8 cellular contexts compared by ENCODE assay signal in genomic region chr14:49861923-49862673, GRCh38. TPM values are rescaled to one million over a fixed set of nuclear protein-coding genes. Genes with fewer than 3 reads are reported as not detected.
A peak's percentile ranks its signal among the peaks of the same experiment; 100 is the strongest.
DNase-seq lines count a peak whose midpoint lies in the region; ATAC-seq and TF ChIP-seq lines count a peak whose summit lies in the region.

No MANE protein-coding gene starts in this region.

- BruUV-seq in IMR-90 (replicated peaks; lab: Mats Ljungman, UMichigan) (no TSS peak), OCI-LY7 (replicated peaks; lab: Mats Ljungman, UMichigan) (no TSS peak)

- peak overlapping the region; percentile 100 for H3K14ac ChIP-seq in IMR-90 (replicated peaks; ENCODE audit: low read depth, low read length)

- H3K27ac ChIP-seq in C4-2B (peak overlapping the region; percentile 74), IMR-90 (ENCODE audit: insufficient read depth, low read length) (peak overlapping the region; percentile 95), OCI-LY7 (ENCODE audit: low read depth, low read length, poor library complexity, severe bottlenecking) (peak overlapping the region; percentile 83), esophagus (ENCODE audit: low read depth in 2 of 2, low read length in 1 of 2) (peak overlapping the region; percentile 94 to 100)

- peak overlapping the region; percentile 98; the same call in 2 of the 3 replicates for H2BK15ac ChIP-seq in IMR-90 (ENCODE audit: low read depth, low read length)

- H3K9me1 ChIP-seq in IMR-90 (ENCODE audit: insufficient read depth, low read length), result peaks cover 3% of the 10 kb centered on the region

- H2AK9ac ChIP-seq in IMR-90 (replicated peaks; ENCODE audit: low read depth, low read length, poor library complexity), result peak overlapping the region; percentile 88

- no peaks in the 10 kb centered on the region for H4K20me1 ChIP-seq in IMR-90 (ENCODE audit: insufficient read depth, low read length)
- H4K20me1 ChIP-seq in OCI-LY7 (ENCODE audit: insufficient read depth, low read length), result no peaks in the 10 kb centered on the region

- H2BK20ac ChIP-seq in IMR-90 (ENCODE audit: low read depth, low read length), result peak overlapping the region; percentile 89; the same call in 1 of the 2 replicates

- H3K4me1 ChIP-seq in IMR-90 (ENCODE audit: control insufficient read depth, insufficient read depth, low read length) (peaks cover 6% of the 10 kb centered on the region), OCI-LY7 (ENCODE audit: insufficient read depth, low read length, poor library complexity, severe bottlenecking) (peaks cover 53% of the 10 kb centered on the region), esophagus (ENCODE audit: control insufficient read depth in 2 of 2, insufficient read depth in 2 of 2, low read length in 1 of 2) (no peaks in the 10 kb centered on the region), mucosa of stomach (ENCODE audit: control insufficient read depth, insufficient read depth, low read length) (peaks cover 9% of the 10 kb centered on the region)

- POLR2A ChIA-PET in IMR-90 (lab: Charles Lee; ENCODE audit: unreplicated experiment), result interaction anchor here (0.5 to 1.6 kb wide), 7 partner anchors 40 to 276 kb away, joined by 3 to 5 read pairs (median 3); partner anchors contain the start of gene RPS29
- POLR2A ChIA-PET in OCI-LY7 (lab: Charles Lee), result interaction anchor here (0.5 to 7.6 kb wide), 29 partner anchors 9 to 627 kb away, joined by 3 to 71 read pairs (median 5); partner anchors contain the start of genes ARF6, KLHDC2, MGAT2 and NEMF

- H3K18ac ChIP-seq in IMR-90 (ENCODE audit: low read depth, low read length), result peak overlapping the region; percentile 99

- in situ Hi-C loops in IMR-90 (cut with MboI; ENCODE audit: low sequenced_read_pairs), result loop anchor here (10.0 kb wide), 1 partner anchor 663 kb away; no protein-coding TSS in a partner anchor

- H3K27me3 ChIP-seq in IMR-90 (ENCODE audit: control insufficient read depth, insufficient read depth, low read length), result no peaks in the 10 kb centered on the region
- H3K27me3 ChIP-seq in esophagus (ENCODE audit: control insufficient read depth in 1 of 2, insufficient read depth in 2 of 2, low read length in 2 of 2), result no peaks in the 10 kb centered on the region
- no peaks in the 10 kb centered on the region for H3K27me3 ChIP-seq in mucosa of stomach (ENCODE audit: control insufficient read depth, insufficient read depth, low read length)

- H2AK5ac ChIP-seq in IMR-90 (ENCODE audit: low read depth, low read length), result peak overlapping the region; percentile 94

- dilution Hi-C loops in IMR-90 (cut with HindIII; ENCODE audit: low sequenced_read_pairs, unreplicated experiment), result loop anchor here (25.0 kb wide), 1 partner anchor 125 kb away; no protein-coding TSS in a partner anchor

- peak overlapping the region; percentile 99 for H3K23ac ChIP-seq in IMR-90 (ENCODE audit: low read depth, low read length)

- H3K4me3 ChIP-seq in IMR-90 (ENCODE audit: insufficient read depth, low read depth, low read length), result peak overlapping the region; percentile 60
- peak overlapping the region; percentile 75 for H3K4me3 ChIP-seq in OCI-LY7 (ENCODE audit: low read depth, low read length, poor library complexity, severe bottlenecking)
- H3K4me3 ChIP-seq in esophagus (ENCODE audit: low read depth in 1 of 2, low read length in 2 of 2), result peak overlapping the region; percentile 57 to 62
- H3K4me3 ChIP-seq in mucosa of stomach (ENCODE audit: low read length), result peak overlapping the region; percentile 100

- peak overlapping the region; percentile 99 for H3K4ac ChIP-seq in IMR-90 (ENCODE audit: low read depth, low read length)

- H2BK120ac ChIP-seq in IMR-90 (ENCODE audit: low read depth, low read length), result peak overlapping the region; percentile 98

- H3K79me2 ChIP-seq in OCI-LY7 (ENCODE audit: insufficient read depth, low read depth, low read length), result peaks cover 8% of the 10 kb centered on the region; the same call in 1 of the 2 replicates

- H3K9ac ChIP-seq in IMR-90 (ENCODE audit: low read depth, low read length) (peak overlapping the region; percentile 99), mucosa of stomach (ENCODE audit: low read length) (peak overlapping the region; percentile 100)

- H3K36me3 ChIP-seq in IMR-90 (ENCODE audit: control insufficient read depth, insufficient read depth, low read length), result no peaks in the 10 kb centered on the region
- H3K36me3 ChIP-seq in OCI-LY7 (ENCODE audit: insufficient read depth, low read length), result no peaks in the 10 kb centered on the region
- H3K36me3 ChIP-seq in esophagus (ENCODE audit: control insufficient read depth in 2 of 2, insufficient read depth in 2 of 2, low read length in 1 of 2), result no peaks in the 10 kb centered on the region
- no peaks in the 10 kb centered on the region for H3K36me3 ChIP-seq in mucosa of stomach (ENCODE audit: control insufficient read depth, insufficient read depth, low read length)

- peak; percentile 43 for TF ChIP-seq RAD21 in IMR-90 (IDR thresholded peaks at IDR 0.05; ENCODE audit: low read length)

- no peaks in the 10 kb centered on the region for H3K9me2 ChIP-seq in OCI-LY7 (ENCODE audit: insufficient read depth, low read length)

- H2BK5ac ChIP-seq in IMR-90 (ENCODE audit: low read depth, low read length, poor library complexity, severe bottlenecking), result peak overlapping the region; percentile 97

- CTCF ChIA-PET in IMR-90 (lab: Yijun Ruan, JAX) (interaction anchor here (0.6 to 3.4 kb wide), 22 partner anchors 8 to 418 kb away, joined by 3 to 41 read pairs (median 4); partner anchors contain the start of gene NEMF), OCI-LY7 (lab: Charles Lee; ENCODE audit: unreplicated experiment) (interaction anchor here (0.7 to 3.2 kb wide), 10 partner anchors 8 to 254 kb away, joined by 3 to 20 read pairs (median 3); partner anchors contain the start of genes NEMF and VCPKMT)

- peak; percentile 100 for TF ChIP-seq CTCF in C4-2B (conservative IDR thresholded peaks at IDR 0.05)
- TF ChIP-seq CTCF in IMR-90 (conservative IDR thresholded peaks at IDR 0.05; ENCODE audit: low read depth, low read length), result peak; percentile 100
- peak; percentile 100 for TF ChIP-seq CTCF in OCI-LY7 (conservative IDR thresholded peaks at IDR 0.05; ENCODE audit: low read length)

- H3K79me1 ChIP-seq in IMR-90 (ENCODE audit: low read depth in 1 of 2, low read length in 2 of 2), result peaks cover 9 to 26% of the 10 kb centered on the region in 2 experiments; a peak in 3 of 4 replicates

- ATAC-seq in GM19467 (IDR thresholded peaks at IDR 0.05; ENCODE audit: unreplicated experiment) (peak; percentile 25), IMR-90 (ENCODE audit: low read depth) (peak; percentile 59)

- H4K91ac ChIP-seq in IMR-90 (ENCODE audit: insufficient read depth, low read depth, low read length), result peak overlapping the region; percentile 99

- H3K4me2 ChIP-seq in IMR-90 (ENCODE audit: low read depth, low read length), result peak overlapping the region; percentile 89
- H3K4me2 ChIP-seq in OCI-LY7 (ENCODE audit: low read length), result peak overlapping the region; percentile 82

- peak overlapping the region; percentile 100 for H3K56ac ChIP-seq in IMR-90 (ENCODE audit: extremely low read depth, insufficient read depth, low read length)

- H2AFZ ChIP-seq in IMR-90 (replicated peaks; ENCODE audit: low read length, poor library complexity), result peak overlapping the region; percentile 95
- H2AFZ ChIP-seq in OCI-LY7 (ENCODE audit: low read length), result peak overlapping the region; percentile 99

- DNase-seq in IMR-90 (peak; percentile 87), OCI-LY7 (ENCODE audit: low spot score) (peak; percentile 89), activated T-cell treated with anti-CD3 and anti-CD28 coated beads for 24 hours (ENCODE audit: low read depth) (peak; percentile 86)
- peak; percentile 70 for DNase-seq in stimulated activated CD8-positive, alpha-beta memory T cell treated with anti-CD3 and anti-CD28 coated beads, Interleukin-4, amount 100 ng/mL, for 24 hours (ENCODE audit: low read depth)

- H4K8ac ChIP-seq in IMR-90 (ENCODE audit: low read depth in 2 of 2, low read length in 2 of 2), result peak overlapping the region; percentile 85 to 100

- H3K9me3 ChIP-seq in IMR-90 (ENCODE audit: control insufficient read depth, insufficient read depth, low read length), result no peaks in the 10 kb centered on the region
- H3K9me3 ChIP-seq in OCI-LY7 (ENCODE audit: low read length), result no peaks in the 10 kb centered on the region
- H3K9me3 ChIP-seq in esophagus (ENCODE audit: control insufficient read depth in 2 of 2, insufficient read depth in 1 of 2, low read depth in 1 of 2, low read length in 1 of 2), result no peaks in the 10 kb centered on the region
- H3K9me3 ChIP-seq in mucosa of stomach (ENCODE audit: control insufficient read depth, low read length), result no peaks in the 10 kb centered on the region

- peak overlapping the region; percentile 98 for H4K5ac ChIP-seq in IMR-90 (ENCODE audit: low read depth, low read length)

- intact Hi-C loops in IMR-90 (cut with micrococcal nuclease), result loop anchor here (2.0 kb wide), 1 partner anchor 671 kb away; the partner anchor contains the start of gene MAP4K5
- intact Hi-C loops in OCI-LY7 (cut with micrococcal nuclease; ENCODE audit: unreplicated experiment), result loop anchor here (1.0 to 10.0 kb wide), 7 partner anchors 30 to 453 kb away; partner anchors contain the start of genes DMAC2L, L2HGDH and SOS2

- 0% methylated on average over 9 of the region's 32 CpGs; no CpG with 5 or more reads in 1 of the 2 experiments for WGBS in IMR-90 (ENCODE audit: extremely low coverage in 2 of 2, insufficient read length in 1 of 2), 2 experiments
- 1% methylated on average over 29 to 30 of the region's 32 CpGs for WGBS in esophagus, 2 donors

- peak; percentile 58; the same call in 1 of the 2 replicates for TF ChIP-seq POLR2A in IMR-90 (IDR thresholded peaks at IDR 0.05; ENCODE audit: low read depth, low read length)

TF ChIP-seq in IMR-90, 13 proteins besides CTCF, POLR2A, EP300 and RAD21 (continues in another document):
- TF ChIP-seq NFE2L2 (IDR thresholded peaks at IDR 0.05; ENCODE audit: low read depth, low read length) (no peak), FOS (IDR thresholded peaks at IDR 0.05; ENCODE audit: low read depth, low read length) (no peak)

RNA-seq across cellular contexts. Expression of gene NEMF, which starts 9.5 kb away (rescaled TPM):
- 30.5 and 76.1 TPM in 2 replicates for total RNA-seq in IMR-90 (2012; rRNA removed)
- 19.3 and 19.5 TPM in 2 replicates for polyA plus RNA-seq in IMR-90 (2012; rRNA removed)
- 0.86 and 1.4 TPM in 2 replicates for polyA plus RNA-seq in IMR-90 (2012; cell fraction: cytosol; rRNA removed)
- polyA plus RNA-seq in IMR-90 (2012; cell fraction: nucleus; rRNA removed; ENCODE audit: low replicate concordance), result 4.3 and 28.1 TPM in 2 replicates
- total RNA-seq in OCI-LY7 (2014; rRNA removed; shearing (Covaris generic)), result 63.2 and 71.3 TPM in 2 replicates
- total RNA-seq in OCI-LY7 (2022), result 67.5 and 79.4 TPM in 2 replicates
- polyA plus RNA-seq in esophagus, result 10 to 100 TPM; 19.9 to 40.2 TPM

RNA-seq across cellular contexts. Expression of gene ARF6, which starts 30.8 kb away (rescaled TPM):
- 40.1 and 65.8 TPM in 2 replicates for total RNA-seq in IMR-90 (2012; rRNA removed)
- polyA plus RNA-seq in IMR-90 (2012; rRNA removed), result 28.8 and 32.1 TPM in 2 replicates
- polyA plus RNA-seq in IMR-90 (2012; cell fraction: cytosol; rRNA removed), result 22.1 and 31.2 TPM in 2 replicates
- polyA plus RNA-seq in IMR-90 (2012; cell fraction: nucleus; rRNA removed; ENCODE audit: low replicate concordance), result 16.1 and 17.6 TPM in 2 replicates
- 47.6 and 51.0 TPM in 2 replicates for total RNA-seq in OCI-LY7 (2014; rRNA removed; shearing (Covaris generic))
- total RNA-seq in OCI-LY7 (2022), result 69.1 and 73.0 TPM in 2 replicates
- 100 to 1,000 TPM in 1 of 2 donors, 10 to 100 TPM in 1; 80.9 to 112 TPM for polyA plus RNA-seq in esophagus

Comparison
In these comparisons a context has a peak if more than half of its experiments do, and no peak if none do; other contexts are left out.
1. Peak in every context shown above with its lines: DNase-seq, ATAC-seq, H3K4me3 ChIP-seq and H3K27ac ChIP-seq.